In the genomic region with DNA sequence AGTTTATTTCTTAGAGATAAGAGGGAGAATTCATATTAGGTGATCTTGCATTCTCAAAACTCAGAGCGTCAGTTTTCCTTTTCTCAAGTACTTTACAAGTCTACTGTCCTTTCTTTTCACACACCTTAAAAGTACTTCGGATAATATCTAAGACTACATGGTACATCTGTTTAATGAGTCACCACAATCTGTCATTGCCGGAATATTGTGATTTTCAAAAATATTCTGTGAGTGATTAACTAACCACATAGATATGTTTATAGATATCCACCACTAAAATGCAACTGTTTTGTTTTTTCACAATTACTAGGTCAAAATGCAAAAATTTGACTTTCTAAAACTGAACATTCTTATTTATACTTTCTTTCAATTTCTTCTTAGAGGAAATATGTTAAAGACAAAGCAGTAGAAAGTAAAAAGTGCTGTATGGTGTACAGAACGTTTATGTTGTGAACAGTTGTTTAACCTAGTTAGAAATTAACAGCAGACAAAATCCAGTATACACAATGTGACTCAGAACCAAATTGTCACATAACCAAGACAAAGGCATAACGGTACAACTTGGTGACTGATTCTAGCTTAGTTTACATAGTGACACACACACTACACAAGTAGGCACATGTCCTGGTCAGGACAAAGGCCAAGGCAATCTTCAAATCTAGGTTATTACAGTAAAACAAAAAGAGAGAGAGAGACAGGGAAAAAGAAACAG, we compare ENCODE assay signal across 11 cellular contexts.
DNase-seq lines count a peak whose midpoint lies in the region; ATAC-seq and TF ChIP-seq lines count a peak whose summit lies in the region.
"Had no signal": no experiment of that assay in that cellular context is flagged by ENCODE, and none has a peak within 500 bp of the region (broad histone marks: within the 10 kb centered on the region; RNA-seq: fewer than 3 reads in every experiment).

No MANE protein-coding gene starts in this region.

- H3K9me3 ChIP-seq in RWPE2 (ENCODE audit: severe bottlenecking) = no peaks in the 10 kb centered on the region

- peak overlapping the region; percentile 86 for H3K27ac Mint-ChIP-seq in osteocyte (ENCODE audit: unreplicated experiment)

- ATAC-seq in GM19372 (IDR thresholded peaks at IDR 0.05; ENCODE audit: low read depth, unreplicated experiment) (peak; percentile 56), HG03045 (IDR thresholded peaks at IDR 0.05; ENCODE audit: unreplicated experiment) (peak; percentile 79), RWPE2 (ENCODE audit: low read depth) (peak; percentile 53; the same call in 2 of the 3 replicates)

- H3K4me1 ChIP-seq in RWPE2 (ENCODE audit: insufficient read depth, poor library complexity, severe bottlenecking) = peaks cover 4% of the 10 kb centered on the region
- H3K4me1 ChIP-seq: ascending aorta had no signal

- no peak overlapping the region for H3K4me3 Mint-ChIP-seq in osteocyte (ENCODE audit: unreplicated experiment)

- TF ChIP-seq CTCF in RWPE2 (IDR thresholded peaks at IDR 0.05; ENCODE audit: poor library complexity, severe bottlenecking) = no peak
- TF ChIP-seq CTCF in osteocyte (IDR thresholded peaks at IDR 0.05) = no peak

- no peaks in the 10 kb centered on the region for H3K27me3 Mint-ChIP-seq in osteocyte (ENCODE audit: unreplicated experiment)

- H3K36me3 Mint-ChIP-seq in osteocyte (ENCODE audit: unreplicated experiment) = no peaks in the 10 kb centered on the region

- H3K4me3 ChIP-seq in RWPE2 (ENCODE audit: severe bottlenecking) = no peak overlapping the region
- H3K4me3 ChIP-seq: ascending aorta had no signal

- H3K36me3 ChIP-seq in RWPE2 (ENCODE audit: low read depth) = no peaks in the 10 kb centered on the region
- H3K36me3 ChIP-seq: ascending aorta had no signal

- DNase-seq in RWPE2 (ENCODE audit: low spot score) (no peak), osteocyte (ENCODE audit: extremely low spot score, unreplicated experiment) (no peak), iPS-NIHi11 (ENCODE audit: low spot score) (no peak), NCI-H748 (lab: John Stamatoyannopoulos, UW; ENCODE audit: unreplicated experiment) (no peak), foreskin melanocyte (no peak), NCI-H187 treated with DMSO at 0.1 percent for 48 hours (lab: John Stamatoyannopoulos, UW) (no peak)
- DNase-seq: glutamatergic neuron, NCI-H774 had no signal

- H3K27ac ChIP-seq in RWPE2 (ENCODE audit: poor library complexity, severe bottlenecking) = no peak overlapping the region
- H3K27ac ChIP-seq: ascending aorta had no signal

- no peaks in the 10 kb centered on the region for H3K27me3 ChIP-seq in RWPE2 (ENCODE audit: insufficient read depth, poor library complexity, severe bottlenecking)
- H3K27me3 ChIP-seq: ascending aorta had no signal

- peaks cover 25% of the 10 kb centered on the region for H3K4me1 Mint-ChIP-seq in osteocyte (ENCODE audit: unreplicated experiment)

- H3K9me3 Mint-ChIP-seq in osteocyte (ENCODE audit: unreplicated experiment) = peaks cover 20% of the 10 kb centered on the region
